ENCODE assay signal across 9 cellular contexts in genomic region chr20:45229264-45230056, GRCh38. TPM values are rescaled to one million over a fixed set of nuclear protein-coding genes. Genes with fewer than 3 reads are reported as not detected.
A peak's percentile ranks its signal among the peaks of the same experiment; 100 is the strongest.
DNase-seq lines count a peak whose midpoint lies in the region; ATAC-seq and TF ChIP-seq lines count a peak whose summit lies in the region.
"Had no signal": no experiment of that assay in that cellular context is flagged by ENCODE, and none has a peak within 500 bp of the region (broad histone marks: within the 10 kb centered on the region; RNA-seq: fewer than 3 reads in every experiment).

No MANE protein-coding gene starts in this region.

- H3K4me3 ChIP-seq in AG09309 (ENCODE audit: control insufficient read depth, low read depth, low read length): no peak overlapping the region
- H3K4me3 ChIP-seq in SJCRH30: peak overlapping the region; percentile 32
- H3K4me3 ChIP-seq in endodermal cell (ENCODE audit: low read length): no peak overlapping the region

- H3K9me3 ChIP-seq in SJCRH30 (replicated peaks): peaks cover 5% of the 10 kb centered on the region
- H3K9me3 ChIP-seq in endodermal cell (ENCODE audit: control insufficient read depth, low read length): peaks cover 5% of the 10 kb centered on the region

- H3K4me1 Mint-ChIP-seq in endodermal cell: no peaks in the 10 kb centered on the region

- no peak for ATAC-seq in GM21717 (IDR thresholded peaks at IDR 0.05; ENCODE audit: unreplicated experiment)

- H3K4me1 ChIP-seq in SJCRH30 (no peaks in the 10 kb centered on the region), endodermal cell (ENCODE audit: control insufficient read depth, insufficient read depth, low read length) (no peaks in the 10 kb centered on the region)

- no peak overlapping the region for H3K4me3 Mint-ChIP-seq in endodermal cell

- peaks cover 40% of the 10 kb centered on the region for H3K27me3 Mint-ChIP-seq in endodermal cell (ENCODE audit: insufficient read depth)

- H3K9ac ChIP-seq in endodermal cell (ENCODE audit: extremely low read depth, low read length, poor library complexity, severe bottlenecking): no peak overlapping the region

- H3K36me3 ChIP-seq in SJCRH30 (no peaks in the 10 kb centered on the region), endodermal cell (ENCODE audit: control insufficient read depth, insufficient read depth, low read length) (no peaks in the 10 kb centered on the region)

- WGBS in endodermal cell (ENCODE audit: insufficient coverage in 1 of 2, insufficient read length in 1 of 2), 2 experiments: 83 to 87% methylated on average over 10 to 18 of the region's 18 CpGs

- DNase-seq in AG09309 (ENCODE audit: low read depth) (no peak), GM13976 (ENCODE audit: low spot score) (peak; percentile 30), SJCRH30 (peak; percentile 70 to 71), endodermal cell (peak; percentile 92), pons (ENCODE audit: low spot score) (no peak), SK-N-DZ (ENCODE audit: low spot score) (no peak)
- DNase-seq in stimulated activated CD4-positive, alpha-beta T cell treated with anti-CD3 and anti-CD28 coated beads, Interleukin-2, amount 100 ng/mL, for 24 hours: peak; percentile 60 to 76

- TF ChIP-seq CTCF in AG09309 (IDR thresholded peaks at IDR 0.05; ENCODE audit: control insufficient read depth, insufficient read depth, low read depth, low read length, missing control alignments) (peak; percentile 42), GM13976 (IDR thresholded peaks at IDR 0.05; ENCODE audit: borderline replicate concordance, control extremely low read depth, extremely low read depth, insufficient read depth, missing control alignments) (peak; percentile 41), endodermal cell (conservative IDR thresholded peaks at IDR 0.05) (peak; percentile 88)

- H3K27ac ChIP-seq in SJCRH30 (no peak overlapping the region), endodermal cell (ENCODE audit: low read depth, low read length) (no peak overlapping the region)

- in situ Hi-C loops in GM13976 (cut with MboI; ENCODE audit: low sequenced_read_pairs, unreplicated experiment): no loop called here

- H3K36me3 Mint-ChIP-seq in endodermal cell (ENCODE audit: low read depth): no peaks in the 10 kb centered on the region

- H3K27ac Mint-ChIP-seq in endodermal cell: no peak overlapping the region

- H3K9me3 Mint-ChIP-seq in endodermal cell: no peaks in the 10 kb centered on the region

- H3K27me3 ChIP-seq in SJCRH30 (no peaks in the 10 kb centered on the region; the same call in 1 of the 2 replicates), endodermal cell (ENCODE audit: control insufficient read depth, insufficient read depth, low read length, poor library complexity, severe bottlenecking) (peaks cover 11% of the 10 kb centered on the region)

RNA-seq across cellular contexts. Expression of gene SEMG2, which starts 8.3 kb away (rescaled TPM):
- not detected in 2 replicates for total RNA-seq in SJCRH30 (2014; rRNA removed; shearing (Covaris generic))
- total RNA-seq in endodermal cell: not detected
- polyA plus RNA-seq in endodermal cell (2013, experiment 1 of 2): not detected
- polyA plus RNA-seq in endodermal cell (2013, experiment 2 of 2): not detected
- not detected in 2 replicates for polyA plus RNA-seq in SK-N-DZ (2014; cell fraction: cytosol; rRNA removed)
- polyA plus RNA-seq in SK-N-DZ (2014; cell fraction: nucleus; rRNA removed): not detected in 2 replicates
- total RNA-seq: subcutaneous adipose tissue had no signal

RNA-seq across cellular contexts. Expression of gene SEMG1, which starts 22.6 kb away (rescaled TPM):
- not detected in 2 replicates for total RNA-seq in SJCRH30 (2014; rRNA removed; shearing (Covaris generic))
- under 1 TPM in 1 of 2 donors, not detected in 1; 0.46 TPM for total RNA-seq in endodermal cell
- polyA plus RNA-seq in endodermal cell (2013, experiment 1 of 2): 0.14 TPM
- polyA plus RNA-seq in endodermal cell (2013, experiment 2 of 2): not detected
- not detected in 2 replicates for polyA plus RNA-seq in SK-N-DZ (2014; cell fraction: cytosol; rRNA removed)
- polyA plus RNA-seq in SK-N-DZ (2014; cell fraction: nucleus; rRNA removed): not detected in 2 replicates
- total RNA-seq: subcutaneous adipose tissue had no signal

RNA-seq across cellular contexts. Expression of gene SLPI, which starts 24.9 kb away (rescaled TPM):
- not detected in 2 replicates for total RNA-seq in SJCRH30 (2014; rRNA removed; shearing (Covaris generic))
- total RNA-seq in endodermal cell: not detected
- polyA plus RNA-seq in endodermal cell (2013, experiment 1 of 2): 0.75 TPM
- polyA plus RNA-seq in endodermal cell (2013, experiment 2 of 2): not detected
- not detected in 2 replicates for polyA plus RNA-seq in SK-N-DZ (2014; cell fraction: cytosol; rRNA removed)
- polyA plus RNA-seq in SK-N-DZ (2014; cell fraction: nucleus; rRNA removed): not detected in 2 replicates

RNA-seq across cellular contexts. Expression of gene PI3, which starts 54.8 kb away (rescaled TPM):
- not detected in 2 replicates for total RNA-seq in SJCRH30 (2014; rRNA removed; shearing (Covaris generic))
- not detected for total RNA-seq in endodermal cell
- not detected for polyA plus RNA-seq in endodermal cell (2013, experiment 1 of 2)
- not detected for polyA plus RNA-seq in endodermal cell (2013, experiment 2 of 2)
- not detected in 2 replicates for polyA plus RNA-seq in SK-N-DZ (2014; cell fraction: cytosol; rRNA removed)
- not detected in 2 replicates for polyA plus RNA-seq in SK-N-DZ (2014; cell fraction: nucleus; rRNA removed)
- total RNA-seq: subcutaneous adipose tissue had no signal

Comparison
In these comparisons a context has a peak if more than half of its experiments do, and no peak if none do; other contexts are left out.
1. DNase-seq: peak in GM13976 (single experiment), SJCRH30 (2 of 2), endodermal cell (single experiment) and stimulated activated CD4-positive, alpha-beta T cell treated with anti-CD3 and anti-CD28 coated beads, Interleukin-2, amount 100 ng/mL, for 24 hours (2 of 2); none in AG09309 (single experiment), pons (single experiment) and SK-N-DZ (single experiment).
2. Peak in every context shown above with its lines, with median percentiles within 50 percentile points of each other: CTCF ChIP-seq.